ENCODE assay signal across 15 cellular contexts in genomic region chr1:64834734-64835133, GRCh38.
DNase-seq lines count a peak whose midpoint lies in the region; ATAC-seq and TF ChIP-seq lines count a peak whose summit lies in the region.
"Had no signal": no experiment of that assay in that cellular context is flagged by ENCODE, and none has a peak within 500 bp of the region (broad histone marks: within the 10 kb centered on the region; RNA-seq: fewer than 3 reads in every experiment).

No MANE protein-coding gene starts in this region.

- no peak for TF ChIP-seq POLR2A in uterus (IDR thresholded peaks at IDR 0.05)

- no peaks in the 10 kb centered on the region for H3K27me3 ChIP-seq in CD8-positive, alpha-beta T cell (ENCODE audit: insufficient read depth, low read length)
- no peaks in the 10 kb centered on the region for H3K27me3 ChIP-seq in uterus
- H3K27me3 ChIP-seq: cardiac muscle cell had no signal

- H3K27ac Mint-ChIP-seq in CD8-positive, alpha-beta T cell = no peak overlapping the region
- H3K27ac Mint-ChIP-seq: CD14-positive monocyte had no signal

- peaks cover 6% of the 10 kb centered on the region for H3K4me1 Mint-ChIP-seq in CD8-positive, alpha-beta T cell (ENCODE audit: low read depth)

- H3K27me3 Mint-ChIP-seq in CD8-positive, alpha-beta T cell (ENCODE audit: low read depth) = no peaks in the 10 kb centered on the region

- peak; percentile 34 for DNase-seq in AG10803 (ENCODE audit: low read depth)
- peak; percentile 27 for DNase-seq in M059J (ENCODE audit: low read depth)
- DNase-seq in cardiac fibroblast (ENCODE audit: low read depth in 2 of 2) = peak; percentile 40 to 72
- peak; percentile 65 for DNase-seq in kidney tubule cell (ENCODE audit: low spot score)
- DNase-seq in CD8-positive, alpha-beta T cell = no peak
- no peak for DNase-seq in uterus
- DNase-seq in effector CD4-positive, alpha-beta T cell = no peak
- DNase-seq: activated T-cell treated with anti-CD3 and anti-CD28 coated beads, Interleukin-2, amount 50 U/mL, for 1 hour; mucosa of descending colon; NCI-H187; right cardiac atrium had no signal

- peaks cover 4% of the 10 kb centered on the region for H3K4me1 ChIP-seq in CD8-positive, alpha-beta T cell (ENCODE audit: insufficient read depth, low read length)
- no peaks in the 10 kb centered on the region for H3K4me1 ChIP-seq in uterus

- H3K36me3 Mint-ChIP-seq in CD8-positive, alpha-beta T cell = peaks cover 82% of the 10 kb centered on the region

- H3K36me3 ChIP-seq in CD8-positive, alpha-beta T cell (ENCODE audit: insufficient read depth, low read length) = peaks cover 56% of the 10 kb centered on the region
- H3K36me3 ChIP-seq in uterus = no peaks in the 10 kb centered on the region

- intact Hi-C loops in CD8-positive, alpha-beta T cell (cut with DNase I, micrococcal nuclease) = loop anchor here (5.0 to 10.0 kb wide), 2 partner anchors 43 to 290 kb away; no protein-coding TSS in a partner anchor
- intact Hi-C loops in uterus (cut with DNase I; ENCODE audit: low total_unique reads) = no loop called here

- H3K27ac ChIP-seq in CD8-positive, alpha-beta T cell (ENCODE audit: low read depth, low read length) = no peak overlapping the region
- no peak overlapping the region for H3K27ac ChIP-seq in uterus
- H3K27ac ChIP-seq: cardiac muscle cell, KMS-11 had no signal

- no peak overlapping the region for H3K4me3 ChIP-seq in AG10803 (ENCODE audit: low read length)
- no peak overlapping the region for H3K4me3 ChIP-seq in cardiac fibroblast (replicated peaks in 1 of 2; ENCODE audit: low read depth in 2 of 2, low read length in 2 of 2)
- H3K4me3 ChIP-seq in CD8-positive, alpha-beta T cell (ENCODE audit: low read depth, low read length) = no peak overlapping the region
- no peak overlapping the region for H3K4me3 ChIP-seq in uterus
- H3K4me3 ChIP-seq: cardiac muscle cell, mucosa of descending colon had no signal

- no peaks in the 10 kb centered on the region for H3K9me3 ChIP-seq in CD8-positive, alpha-beta T cell (ENCODE audit: low read length)
- H3K9me3 ChIP-seq in uterus = no peaks in the 10 kb centered on the region
- H3K9me3 ChIP-seq: mucosa of descending colon had no signal

- no peak overlapping the region for H3K4me3 Mint-ChIP-seq in CD8-positive, alpha-beta T cell
- H3K4me3 Mint-ChIP-seq: CD14-positive monocyte had no signal

- TF ChIP-seq CTCF in AG10803 (conservative IDR thresholded peaks at IDR 0.05; ENCODE audit: low read length) (no peak), cardiac fibroblast (IDR thresholded peaks at IDR 0.05; ENCODE audit: low read depth, low read length) (no peak), uterus (IDR thresholded peaks at IDR 0.05) (no peak)
- no peak for TF ChIP-seq CTCF in CD8-positive, alpha-beta T cell (IDR thresholded peaks at IDR 0.05)

- ATAC-seq in CD8-positive, alpha-beta T cell = no peak
- no peak for ATAC-seq in HG03159 (IDR thresholded peaks at IDR 0.05; ENCODE audit: unreplicated experiment)
- ATAC-seq: mucosa of descending colon, right cardiac atrium had no signal

- POLR2A ChIA-PET in CD8-positive, alpha-beta T cell (lab: Charles Lee) = interaction anchor here (0.7 kb wide), 1 partner anchor 169 kb away, joined by 3 read pairs; no protein-coding TSS in a partner anchor

- CTCF ChIA-PET in CD8-positive, alpha-beta T cell (lab: Charles Lee) = interaction anchor here (1.5 kb wide), 1 partner anchor 10 kb away, joined by 4 read pairs; no protein-coding TSS in a partner anchor

- no peaks in the 10 kb centered on the region for H3K9me3 Mint-ChIP-seq in CD8-positive, alpha-beta T cell
- H3K9me3 Mint-ChIP-seq: CD14-positive monocyte had no signal

Comparison
In these comparisons a context has a peak if more than half of its experiments do, and no peak if none do; other contexts are left out.
1. DNase-seq: peak in AG10803 (single experiment), M059J (single experiment), cardiac fibroblast (2 of 2) and kidney tubule cell (single experiment); none in CD8-positive, alpha-beta T cell (0 of 7), uterus (0 of 2) and effector CD4-positive, alpha-beta T cell (single experiment).